27 cellular contexts compared by ENCODE assay signal in genomic region chr2:62550466-62550865, GRCh38. TPM values are rescaled to one million over a fixed set of nuclear protein-coding genes. Genes with fewer than 3 reads are reported as not detected.
DNase-seq lines count a peak whose midpoint lies in the region; ATAC-seq, FAIRE-seq and TF ChIP-seq lines count a peak whose summit lies in the region.
"Had no signal": no experiment of that assay in that cellular context is flagged by ENCODE, and none has a peak within 500 bp of the region (broad histone marks: within the 10 kb centered on the region; RNA-seq: fewer than 3 reads in every experiment).

No MANE protein-coding gene starts in this region.

- no peak overlapping the region for H3K4ac ChIP-seq in trophoblast cell (ENCODE audit: low read depth, low read length)

- POLR2A ChIA-PET in GM10248 (lab: Yijun Ruan, JAX) = no interaction called here

- H3K27ac Mint-ChIP-seq in astrocyte (ENCODE audit: unreplicated experiment) = no peak overlapping the region
- H3K27ac Mint-ChIP-seq: CD4-positive, alpha-beta memory T cell; HFFc6; IgD-negative memory B cell had no signal

- H3K4me3 Mint-ChIP-seq in astrocyte (ENCODE audit: unreplicated experiment) = no peak overlapping the region
- H3K4me3 Mint-ChIP-seq: CD4-positive, alpha-beta memory T cell; HFFc6; IgD-negative memory B cell had no signal

- no peak overlapping the region for H3K23ac ChIP-seq in trophoblast cell (ENCODE audit: low read length)

- no peak for ATAC-seq in HG02973 (IDR thresholded peaks at IDR 0.05; ENCODE audit: unreplicated experiment)

- H3K4me3 ChIP-seq in astrocyte (ENCODE audit: insufficient read depth, low read depth, low read length) = no peak overlapping the region
- no peak overlapping the region for H3K4me3 ChIP-seq in trophoblast cell (ENCODE audit: low read depth, low read length)
- H3K4me3 ChIP-seq: BLaER1, Peyer's patch, SJSA1 had no signal

- H2BK5ac ChIP-seq in trophoblast cell (ENCODE audit: low read depth, low read length, poor library complexity) = no peak overlapping the region

- no peak overlapping the region for H3K14ac ChIP-seq in trophoblast cell (ENCODE audit: low read length)

- H2BK12ac ChIP-seq in trophoblast cell (ENCODE audit: low read length) = no peak overlapping the region

- H4K8ac ChIP-seq in trophoblast cell (ENCODE audit: low read depth, low read length) = no peak overlapping the region

- H3K4me2 ChIP-seq in astrocyte (ENCODE audit: low read length) (no peak overlapping the region), trophoblast cell (ENCODE audit: low read length) (no peak overlapping the region)
- H3K4me2 ChIP-seq: BLaER1 had no signal

- no peak overlapping the region for H2AK5ac ChIP-seq in trophoblast cell (ENCODE audit: low read length)

- H2AFZ ChIP-seq in astrocyte (ENCODE audit: low read depth, low read length) = no peak overlapping the region
- H2AFZ ChIP-seq in trophoblast cell (ENCODE audit: insufficient read depth, low read length, poor library complexity) = no peak overlapping the region

- no peaks in the 10 kb centered on the region for H4K20me1 ChIP-seq in astrocyte (ENCODE audit: insufficient read depth, low read length)
- H4K20me1 ChIP-seq: BLaER1 had no signal

- H3K36me3 ChIP-seq in astrocyte (ENCODE audit: insufficient read depth, low read length) (no peaks in the 10 kb centered on the region), trophoblast cell (ENCODE audit: control insufficient read depth in 1 of 2, insufficient read depth in 2 of 2, low read length in 2 of 2) (no peaks in the 10 kb centered on the region)
- H3K36me3 ChIP-seq: BLaER1, Peyer's patch, SJSA1 had no signal

- H3K79me2 ChIP-seq in astrocyte (ENCODE audit: insufficient read depth, low read length) (no peaks in the 10 kb centered on the region), trophoblast cell (ENCODE audit: control insufficient read depth, insufficient read depth, low read length, poor library complexity) (no peaks in the 10 kb centered on the region)

- no peak overlapping the region for H3K9ac ChIP-seq in astrocyte (ENCODE audit: low read length)
- H3K9ac ChIP-seq in trophoblast cell (ENCODE audit: low read length) = no peak overlapping the region
- H3K9ac ChIP-seq: BLaER1 had no signal

- H3K9me3 ChIP-seq in astrocyte (ENCODE audit: insufficient read depth, low read depth, low read length) (no peaks in the 10 kb centered on the region), trophoblast cell (ENCODE audit: insufficient read depth, low read depth, low read length) (no peaks in the 10 kb centered on the region)
- H3K9me3 ChIP-seq: BLaER1, Peyer's patch, SJSA1 had no signal

- H4K91ac ChIP-seq in trophoblast cell (ENCODE audit: low read depth, low read length) = no peak overlapping the region

- FAIRE-seq in D721Med (lab: Jason Lieb, UNC) = peak; percentile 35
- FAIRE-seq in astrocyte (lab: Jason Lieb, UNC) = no peak
- FAIRE-seq: A204.1, H54 had no signal

- DNase-seq in D721Med (ENCODE audit: insufficient read length, low spot score) (no peak), HS-5 (ENCODE audit: low read depth) (peak; percentile 46), astrocyte (ENCODE audit: low read depth) (peak; percentile 41), trophoblast cell (peak; percentile 50 to 89), GM10248 (ENCODE audit: extremely low spot score) (no peak), hippocampal formation (lab: John Stamatoyannopoulos, UW) (no peak)
- DNase-seq: Calu3; CD4-positive, alpha-beta memory T cell; DMS53; HFFc6; Kasumi-1; MM.1S; NCI-H1092; NCI-H1436 treated with DMSO at 0.1 percent for 48 hours; NCI-H2029; NCI-H2171; NCI-H446 treated with DMSO at 0.1 percent for 48 hours; NCI-H748 treated with DMSO at 0.1 percent for 48 hours; NK-92 treated with Interleukin-12 subunit alpha and Interleukin-12 subunit beta, amount 100 ng/mL, for 24 hours; Peyer's patch; SW 1271 had no signal

- H4K12ac ChIP-seq in trophoblast cell (ENCODE audit: low read depth, low read length) = no peak overlapping the region

- no peaks in the 10 kb centered on the region for H3K9me3 Mint-ChIP-seq in astrocyte (ENCODE audit: unreplicated experiment)
- H3K9me3 Mint-ChIP-seq: HFFc6 had no signal

- TF ChIP-seq CTCF in D721Med (IDR thresholded peaks at IDR 0.05; ENCODE audit: insufficient read depth, missing control alignments) = no peak
- no peak for TF ChIP-seq CTCF in astrocyte (IDR thresholded peaks at IDR 0.05; ENCODE audit: insufficient read depth, low read depth, low read length)
- TF ChIP-seq CTCF in GM10248 (IDR thresholded peaks at IDR 0.05; ENCODE audit: control extremely low read depth, extremely low read depth, low read depth, missing control alignments) = no peak

- no peak overlapping the region for H2BK120ac ChIP-seq in trophoblast cell (ENCODE audit: insufficient read depth, low read length, poor library complexity)

- H3K4me1 ChIP-seq in astrocyte (ENCODE audit: insufficient read depth, low read length) = no peaks in the 10 kb centered on the region
- H3K4me1 ChIP-seq in trophoblast cell (ENCODE audit: control insufficient read depth in 1 of 2, insufficient read depth in 2 of 2, low read length in 2 of 2) = no peaks in the 10 kb centered on the region
- H3K4me1 ChIP-seq: BLaER1, Peyer's patch, SJSA1 had no signal

- H3K18ac ChIP-seq in trophoblast cell (ENCODE audit: low read length) = no peak overlapping the region

- H3K36me3 Mint-ChIP-seq in astrocyte (ENCODE audit: low read depth, unreplicated experiment) = no peaks in the 10 kb centered on the region
- H3K36me3 Mint-ChIP-seq: CD4-positive, alpha-beta memory T cell had no signal

- CTCF ChIA-PET in GM10248 (lab: Yijun Ruan, JAX) = no interaction called here

- H3K27me3 Mint-ChIP-seq in astrocyte (ENCODE audit: low read depth, unreplicated experiment) = no peaks in the 10 kb centered on the region

- H3K27me3 ChIP-seq in astrocyte (ENCODE audit: insufficient read depth, low read length) (no peaks in the 10 kb centered on the region), trophoblast cell (ENCODE audit: insufficient read depth, low read length) (no peaks in the 10 kb centered on the region)
- H3K27me3 ChIP-seq: BLaER1, Peyer's patch, SJSA1 had no signal

- no CpG with 5 or more reads among the region's 2 CpGs for WGBS in trophoblast cell (ENCODE audit: extremely low coverage, insufficient coverage, insufficient read length)

- H3K27ac ChIP-seq in astrocyte (ENCODE audit: low read depth, low read length) (no peak overlapping the region), trophoblast cell (ENCODE audit: low read depth, low read length) (no peak overlapping the region)
- H3K27ac ChIP-seq: BLaER1, Peyer's patch, SJSA1 had no signal

- H3K4me1 Mint-ChIP-seq in astrocyte (ENCODE audit: low read depth, unreplicated experiment) = peaks cover 2% of the 10 kb centered on the region
- H3K4me1 Mint-ChIP-seq: CD4-positive, alpha-beta memory T cell; IgD-negative memory B cell had no signal

- H3K79me1 ChIP-seq in trophoblast cell (ENCODE audit: low read length) = no peaks in the 10 kb centered on the region

RNA-seq across cellular contexts. Expression of gene TMEM17, which starts 44.5 kb away (rescaled TPM):
- 2.7 and 4.0 TPM in 2 replicates for total RNA-seq in astrocyte
- 1.2 and 1.4 TPM in 2 replicates for polyA plus RNA-seq in trophoblast cell (2013)
- total RNA-seq: CD4-positive, alpha-beta memory T cell had no signal
- polyA plus RNA-seq: CD4-positive, alpha-beta memory T cell; IgD-negative memory B cell had no signal

Comparison
In these comparisons a context has a peak if more than half of its experiments do, and no peak if none do; other contexts are left out.
1. DNase-seq: peak in HS-5 (single experiment), astrocyte (single experiment) and trophoblast cell (2 of 2); none in D721Med (single experiment), GM10248 (single experiment) and hippocampal formation (0 of 2).